22 cellular contexts compared by ENCODE assay signal in genomic region chr1:169151338-169151837, GRCh38. TPM values are rescaled to one million over a fixed set of nuclear protein-coding genes. Genes with fewer than 3 reads are reported as not detected.
DNase-seq lines count a peak whose midpoint lies in the region; ATAC-seq, FAIRE-seq and TF ChIP-seq lines count a peak whose summit lies in the region.
"Had no signal": no experiment of that assay in that cellular context is flagged by ENCODE, and none has a peak within 500 bp of the region (broad histone marks: within the 10 kb centered on the region; RNA-seq: fewer than 3 reads in every experiment).

No MANE protein-coding gene starts in this region.

- H3K27me3 ChIP-seq in Caco-2 (replicated peaks; ENCODE audit: control insufficient read depth, insufficient read depth, low read length): no peaks in the 10 kb centered on the region
- no peaks in the 10 kb centered on the region for H3K27me3 ChIP-seq in H1 (replicated peaks in 1 of 4; ENCODE audit: control insufficient read depth in 3 of 4, extremely low read depth in 1 of 4, insufficient read depth in 3 of 4, low read length in 3 of 4)
- no peaks in the 10 kb centered on the region for H3K27me3 ChIP-seq in neuronal stem cell (ENCODE audit: control insufficient read depth in 3 of 3, insufficient read depth in 3 of 3, low read depth in 1 of 3, low read length in 3 of 3)
- H3K27me3 ChIP-seq: BLaER1 had no signal

- no peak overlapping the region for H2BK12ac ChIP-seq in H1 (ENCODE audit: low read depth, low read length)
- H2BK12ac ChIP-seq in neuronal stem cell (ENCODE audit: low read length): no peak overlapping the region

- no peak for FAIRE-seq in H1 (lab: Jason Lieb, UNC)
- no peak for FAIRE-seq in D721Med (lab: Jason Lieb, UNC)
- FAIRE-seq: G401.6, GM12891, HTR-8/SVneo had no signal

- H3K9ac ChIP-seq in H1 (replicated peaks in 1 of 4; ENCODE audit: extremely low read depth in 1 of 4, low read depth in 3 of 4, low read length in 3 of 4): no peak overlapping the region
- H3K9ac ChIP-seq in neuronal stem cell (ENCODE audit: low read depth, low read length, poor library complexity): no peak overlapping the region
- H3K9ac ChIP-seq: BLaER1 had no signal

- H3K4me1 ChIP-seq in Caco-2 (peaks cover 31% of the 10 kb centered on the region), H1 (replicated peaks in 1 of 4; ENCODE audit: control insufficient read depth in 3 of 4, insufficient read depth in 4 of 4, low read length in 3 of 4) (no peaks in the 10 kb centered on the region), neuronal stem cell (ENCODE audit: control insufficient read depth in 2 of 2, insufficient read depth in 1 of 2, low read depth in 1 of 2, low read length in 2 of 2) (peaks cover 0 to 4% of the 10 kb centered on the region in 2 donors)
- H3K4me1 ChIP-seq: BLaER1 had no signal

- H3K56ac ChIP-seq in H1 (replicated peaks; ENCODE audit: insufficient read length, low read depth, low read length): no peak overlapping the region

- H3K4me1 Mint-ChIP-seq in Caco-2 (ENCODE audit: low read depth, unreplicated experiment): peaks cover 11% of the 10 kb centered on the region
- no peaks in the 10 kb centered on the region for H3K4me1 Mint-ChIP-seq in stimulated activated memory B cell treated with anti-CD40 and anti-IgM and Interleukin-4, amounts not matched to agents 10 μg/mL and 1 μg/mL and 100 μg/mL, for 72 hours
- H3K4me1 Mint-ChIP-seq: CD14-positive monocyte; CD4-positive, alpha-beta memory T cell; IgD-negative memory B cell had no signal

- no peaks in the 10 kb centered on the region for H4K20me1 ChIP-seq in H1 (replicated peaks in 1 of 2; ENCODE audit: control insufficient read depth in 1 of 2, insufficient read depth in 2 of 2, low read length in 2 of 2)
- H4K20me1 ChIP-seq: BLaER1 had no signal

- POLR2A ChIA-PET in Caco-2 (lab: Charles Lee) (no interaction called here), H1 (lab: Charles Lee; ENCODE audit: partially characterized antibody) (no interaction called here)

- intact Hi-C loops in Caco-2 (cut with micrococcal nuclease; ENCODE audit: unreplicated experiment): no loop called here

- ATAC-seq in stimulated activated memory B cell treated with anti-CD40 and anti-IgM and Interleukin-4, amounts not matched to agents 10 μg/mL and 1 μg/mL and 100 μg/mL, for 72 hours: peak; percentile 54
- ATAC-seq in GM18858 (IDR thresholded peaks at IDR 0.05; ENCODE audit: unreplicated experiment): no peak
- ATAC-seq: GM23338, HCT116 had no signal

- no peak for TF ChIP-seq EP300 in H1 (IDR thresholded peaks at IDR 0.05; ENCODE audit: borderline replicate concordance in 1 of 2, low read depth in 2 of 2, low read length in 2 of 2)

- H3K27ac Mint-ChIP-seq in Caco-2 (ENCODE audit: unreplicated experiment): peak overlapping the region; percentile 39
- H3K27ac Mint-ChIP-seq in stimulated activated memory B cell treated with anti-CD40 and anti-IgM and Interleukin-4, amounts not matched to agents 10 μg/mL and 1 μg/mL and 100 μg/mL, for 72 hours: no peak overlapping the region
- H3K27ac Mint-ChIP-seq: CD14-positive monocyte; CD4-positive, alpha-beta memory T cell; GM23338; HFFc6; IgD-negative memory B cell had no signal

- H2AFZ ChIP-seq in H1 (ENCODE audit: low read length) (no peak overlapping the region), neuronal stem cell (ENCODE audit: low read length) (no peak overlapping the region)
- H2AFZ ChIP-seq: GM23338 had no signal

- no peak overlapping the region for H2BK20ac ChIP-seq in H1 (ENCODE audit: low read length)

- H3K4me3 Mint-ChIP-seq in Caco-2 (ENCODE audit: unreplicated experiment): no peak overlapping the region
- H3K4me3 Mint-ChIP-seq in stimulated activated memory B cell treated with anti-CD40 and anti-IgM and Interleukin-4, amounts not matched to agents 10 μg/mL and 1 μg/mL and 100 μg/mL, for 72 hours: no peak overlapping the region
- H3K4me3 Mint-ChIP-seq: CD14-positive monocyte; CD4-positive, alpha-beta memory T cell; GM23338; HFFc6; IgD-negative memory B cell had no signal

- H3K79me1 ChIP-seq in H1 (ENCODE audit: low read depth, low read length) (no peaks in the 10 kb centered on the region), neuronal stem cell (ENCODE audit: low read depth, low read length) (no peaks in the 10 kb centered on the region)

- H3K23ac ChIP-seq in H1 (ENCODE audit: insufficient read length) (no peak overlapping the region), neuronal stem cell (ENCODE audit: low read depth, low read length, poor library complexity) (peak overlapping the region; percentile 55)

- CTCF ChIA-PET in Caco-2 (lab: Charles Lee) (no interaction called here), H1 (lab: Charles Lee; ENCODE audit: partially characterized antibody) (interaction anchor here (0.7 kb wide), 1 partner anchor 548 kb away, joined by 3 read pairs; no protein-coding TSS in a partner anchor)

- no TSS peak for BruUV-seq in Caco-2 (replicated peaks; lab: Mats Ljungman, UMichigan)

- WGBS in H1 (ENCODE audit: extremely low coverage in 1 of 2, insufficient coverage in 1 of 2, insufficient read length in 1 of 2, insufficient replicate concordance in 2 of 2, low coverage in 1 of 2, low lambda C conversion rate in 2 of 2, missing lambda C conversion rate in 1 of 2), 2 experiments: 96% methylated on average over 5 of the region's 5 CpGs; no CpG with 5 or more reads in 1 of the 2 experiments
- no CpG with 5 or more reads among the region's 5 CpGs for WGBS in neuronal stem cell (ENCODE audit: extremely low coverage in 2 of 2, insufficient read length in 2 of 2, insufficient replicate concordance in 1 of 2), 2 donors

- H3K9me3 Mint-ChIP-seq in Caco-2 (ENCODE audit: unreplicated experiment): peaks cover 10% of the 10 kb centered on the region
- no peaks in the 10 kb centered on the region for H3K9me3 Mint-ChIP-seq in stimulated activated memory B cell treated with anti-CD40 and anti-IgM and Interleukin-4, amounts not matched to agents 10 μg/mL and 1 μg/mL and 100 μg/mL, for 72 hours
- H3K9me3 Mint-ChIP-seq: CD4-positive, alpha-beta memory T cell; GM23338; HFFc6; IgD-negative memory B cell had no signal

- TF ChIP-seq POLR2A in H1 (IDR thresholded peaks at IDR 0.05; ENCODE audit: control extremely low read depth in 1 of 2, low read depth in 2 of 2, low read length in 2 of 2): no peak

- H3K27ac ChIP-seq in H1 (ENCODE audit: low read depth, low read length): no peak overlapping the region
- no peak overlapping the region for H3K27ac ChIP-seq in neuronal stem cell (replicated peaks; ENCODE audit: low read length)
- H3K27ac ChIP-seq: BLaER1 had no signal

- H3K36me3 ChIP-seq in Caco-2 (ENCODE audit: control insufficient read depth, insufficient read depth, low read length) (no peaks in the 10 kb centered on the region), H1 (ENCODE audit: control insufficient read depth in 2 of 4, insufficient read depth in 4 of 4, low read length in 3 of 4) (no peaks in the 10 kb centered on the region), neuronal stem cell (replicated peaks in 1 of 2; ENCODE audit: control insufficient read depth in 2 of 2, insufficient read depth in 2 of 2, low read length in 2 of 2) (no peaks in the 10 kb centered on the region)
- H3K36me3 ChIP-seq: BLaER1 had no signal

- H3K23me2 ChIP-seq in H1 (ENCODE audit: low read depth, low read length): no peaks in the 10 kb centered on the region

- H3K4ac ChIP-seq in H1 (replicated peaks; ENCODE audit: insufficient read length, low read depth, low read length) (no peak overlapping the region), neuronal stem cell (ENCODE audit: low read length) (no peak overlapping the region)

- H2BK15ac ChIP-seq in H1 (ENCODE audit: low read length) (no peak overlapping the region), neuronal stem cell (ENCODE audit: low read length) (no peak overlapping the region)

- H3K4me3 ChIP-seq in Caco-2 (ENCODE audit: low read depth, low read length): no peak overlapping the region
- no peak overlapping the region for H3K4me3 ChIP-seq in H1 (ENCODE audit: extremely low read depth in 1 of 4, insufficient read depth in 2 of 4, low read depth in 3 of 4, low read length in 4 of 4)
- no peak overlapping the region for H3K4me3 ChIP-seq in neuronal stem cell (ENCODE audit: low read length in 2 of 2)
- H3K4me3 ChIP-seq: BLaER1, GM23338 had no signal

- DNase-seq in Caco-2: no peak
- DNase-seq in H1 (ENCODE audit: low read depth in 1 of 2, low spot score in 2 of 2): no peak
- no peak for DNase-seq in neuronal stem cell (ENCODE audit: low spot score)
- no peak for DNase-seq in NCI-H1436 (lab: John Stamatoyannopoulos, UW)
- no peak for DNase-seq in DMS53 (lab: John Stamatoyannopoulos, UW)
- DNase-seq in D721Med (ENCODE audit: insufficient read length, low spot score): no peak
- DNase-seq: 8988T; Calu3; CD4-positive, alpha-beta memory T cell; DMS 273 treated with DMSO at 0.1 percent for 48 hours; H7; HFFc6 had no signal

- TF ChIP-seq CTCF in Caco-2 (IDR thresholded peaks at IDR 0.05; ENCODE audit: insufficient read depth in 1 of 2, low read depth in 1 of 2, low read length in 1 of 2, severe bottlenecking in 1 of 2, unreplicated experiment in 1 of 2) (no peak), H1 (IDR thresholded peaks at IDR 0.05; ENCODE audit: control extremely low read depth in 1 of 3, insufficient read depth in 1 of 3, low read depth in 1 of 3, low read length in 3 of 3) (no peak), D721Med (IDR thresholded peaks at IDR 0.05; ENCODE audit: insufficient read depth, missing control alignments) (no peak)

- no peak for TF ChIP-seq RAD21 in H1 (IDR thresholded peaks at IDR 0.05 in 1 of 2, conservative IDR thresholded peaks at IDR 0.05 in 1 of 2; ENCODE audit: low read depth in 2 of 2, low read length in 2 of 2)

- H2BK120ac ChIP-seq in H1 (replicated peaks; ENCODE audit: low read depth, low read length) (no peak overlapping the region), neuronal stem cell (ENCODE audit: low read depth, low read length) (no peak overlapping the region)

- H3K14ac ChIP-seq in H1 (ENCODE audit: insufficient read length) (no peak overlapping the region), neuronal stem cell (ENCODE audit: low read length) (no peak overlapping the region)

- no peaks in the 10 kb centered on the region for H3K27me3 Mint-ChIP-seq in Caco-2 (ENCODE audit: insufficient read depth, unreplicated experiment)
- H3K27me3 Mint-ChIP-seq in stimulated activated memory B cell treated with anti-CD40 and anti-IgM and Interleukin-4, amounts not matched to agents 10 μg/mL and 1 μg/mL and 100 μg/mL, for 72 hours: no peaks in the 10 kb centered on the region
- H3K27me3 Mint-ChIP-seq: CD4-positive, alpha-beta memory T cell; IgD-negative memory B cell had no signal

- H4K8ac ChIP-seq in H1 (ENCODE audit: extremely low read depth, insufficient read depth, low read length) (no peak overlapping the region), neuronal stem cell (ENCODE audit: low read depth, low read length) (no peak overlapping the region)

- H2AK5ac ChIP-seq in H1 (ENCODE audit: low read depth, low read length): no peak overlapping the region
- H2AK5ac ChIP-seq in neuronal stem cell (ENCODE audit: low read depth, low read length): no peak overlapping the region

- no peak overlapping the region for H3K4me2 ChIP-seq in H1 (ENCODE audit: insufficient read depth in 1 of 2, low read depth in 2 of 2, low read length in 2 of 2)
- H3K4me2 ChIP-seq in neuronal stem cell (ENCODE audit: insufficient read depth, low read length, poor library complexity, severe bottlenecking): no peak overlapping the region
- H3K4me2 ChIP-seq: BLaER1, GM23338 had no signal

- no peaks in the 10 kb centered on the region for H3K36me3 Mint-ChIP-seq in Caco-2 (ENCODE audit: insufficient read depth, unreplicated experiment)
- H3K36me3 Mint-ChIP-seq in stimulated activated memory B cell treated with anti-CD40 and anti-IgM and Interleukin-4, amounts not matched to agents 10 μg/mL and 1 μg/mL and 100 μg/mL, for 72 hours: no peaks in the 10 kb centered on the region
- H3K36me3 Mint-ChIP-seq: CD14-positive monocyte had no signal

- H3K9me3 ChIP-seq in Caco-2 (no peaks in the 10 kb centered on the region), H1 (ENCODE audit: insufficient read depth in 2 of 2, low read depth in 1 of 2, low read length in 1 of 2) (no peaks in the 10 kb centered on the region), neuronal stem cell (replicated peaks in 1 of 2; ENCODE audit: control insufficient read depth in 2 of 2, insufficient read depth in 1 of 2, low read depth in 1 of 2, low read length in 2 of 2) (no peaks in the 10 kb centered on the region)
- H3K9me3 ChIP-seq: BLaER1 had no signal

- H3K18ac ChIP-seq in H1 (ENCODE audit: extremely low read depth, low read length) (no peak overlapping the region), neuronal stem cell (ENCODE audit: low read length) (no peak overlapping the region)

- no peaks in the 10 kb centered on the region for H3K79me2 ChIP-seq in H1 (ENCODE audit: control insufficient read depth in 1 of 2, insufficient read depth in 2 of 2, low read length in 2 of 2)

- H4K91ac ChIP-seq in H1 (replicated peaks; ENCODE audit: insufficient read length, low read length) (no peak overlapping the region), neuronal stem cell (ENCODE audit: low read depth, low read length, poor library complexity) (no peak overlapping the region)

- H4K5ac ChIP-seq in H1 (ENCODE audit: insufficient read length, low read depth, low read length): no peak overlapping the region

- H2BK5ac ChIP-seq in H1 (ENCODE audit: low read depth, low read length) (peak overlapping the region; percentile 60; the same call in 1 of the 2 replicates), neuronal stem cell (ENCODE audit: low read length) (no peak overlapping the region)

RNA-seq across cellular contexts. Expression of gene ATP1B1, which starts 44.9 kb away (rescaled TPM):
- total RNA-seq in Caco-2 (2022): 320 and 326 TPM in 2 replicates
- total RNA-seq in H1 (2021; fragmentation: NEBNext Ultra II Directional; extraction: Animal tissue kit (Norgen Biotek cat#: 25700)): 76.4 and 76.5 TPM in 2 replicates
- polyA plus RNA-seq in H1 (2011; rRNA removed): 10.1 and 16.3 TPM in 2 replicates
- polyA plus RNA-seq in H1 (2011; cell fraction: cytosol; rRNA removed): 17.7 TPM
- polyA plus RNA-seq in H1 (2011; cell fraction: nucleus; rRNA removed): 7.5 TPM
- polyA plus RNA-seq in H1 (2012, experiment 1 of 2): 29.3 to 39.3 TPM (median 31.3 TPM) in 4 replicates
- polyA plus RNA-seq in H1 (2012, experiment 2 of 2): 10.7 TPM
- 111 TPM for polyA plus RNA-seq in H1 (2013, experiment 1 of 2)
- polyA plus RNA-seq in H1 (2013, experiment 2 of 2): 132 TPM
- 19.5 and 20.0 TPM in 2 replicates for polyA minus RNA-seq in H1 (2011; rRNA and poly(A)+ RNA removed)
- polyA minus RNA-seq in H1 (2011; cell fraction: cytosol; rRNA and poly(A)+ RNA removed): 29.3 TPM
- 19.0 TPM for polyA minus RNA-seq in H1 (2011; cell fraction: nucleus; rRNA and poly(A)+ RNA removed)
- polyA plus RNA-seq in neuronal stem cell (2013, experiment 1 of 2): 33.8 TPM
- 36.7 TPM for polyA plus RNA-seq in neuronal stem cell (2013, experiment 2 of 2)
